28 cellular contexts compared by ENCODE assay signal in genomic region chr12:105930612-105931011, GRCh38.
DNase-seq lines count a peak whose midpoint lies in the region; ATAC-seq, FAIRE-seq and TF ChIP-seq lines count a peak whose summit lies in the region.
"Had no signal": no experiment of that assay in that cellular context is flagged by ENCODE, and none has a peak within 500 bp of the region (broad histone marks: within the 10 kb centered on the region; RNA-seq: fewer than 3 reads in every experiment).

No MANE protein-coding gene starts in this region.

- H3K4me1 ChIP-seq in right cardiac atrium (ENCODE audit: control insufficient read depth, insufficient read depth, low read length), result no peaks in the 10 kb centered on the region
- H3K4me1 ChIP-seq in K562 (replicated peaks in 1 of 2; ENCODE audit: control insufficient read depth in 2 of 2, insufficient read depth in 2 of 2, low read length in 2 of 2), result peaks cover 0 to 17% of the 10 kb centered on the region in 2 experiments; a peak in 3 of 5 replicates
- H3K4me1 ChIP-seq: adrenal gland, colonic mucosa had no signal

- H3K27ac ChIP-seq in right cardiac atrium (ENCODE audit: low read length) (no peak overlapping the region), K562 (ENCODE audit: extremely low read depth, low read depth, low read length) (no peak overlapping the region)
- H3K27ac ChIP-seq: adrenal gland, colonic mucosa, gastrocnemius medialis, ovary had no signal

- BruUV-seq in K562 (replicated peaks; lab: Mats Ljungman, UMichigan), result no TSS peak

- intact Hi-C loops in Right ventricle myocardium superior (cut with DNase I), result no loop called here
- intact Hi-C loops in right cardiac atrium (cut with DNase I), result no loop called here
- intact Hi-C loops in K562 (cut with micrococcal nuclease), result no loop called here
- intact Hi-C loops in posterior vena cava (cut with DNase I), result no loop called here

- H3K9me1 ChIP-seq in K562 (ENCODE audit: control insufficient read depth, insufficient read depth, low read length), result no peaks in the 10 kb centered on the region

- WGBS in right cardiac atrium, result 67% methylated on average over 5 of the region's 5 CpGs
- WGBS in K562 (ENCODE audit: insufficient coverage, low coverage, missing lambda C conversion rate), result 25% methylated on average over 5 of the region's 5 CpGs

- H3K4me2 ChIP-seq in K562 (ENCODE audit: insufficient read depth, low read length), result no peak overlapping the region; the same call in 1 of the 2 replicates

- no peaks in the 10 kb centered on the region for H3K36me3 ChIP-seq in K562 (ENCODE audit: control insufficient read depth, insufficient read depth, low read length)
- H3K36me3 ChIP-seq: adrenal gland, colonic mucosa, gastrocnemius medialis, ovary had no signal

- H3K9ac ChIP-seq in K562 (ENCODE audit: insufficient read depth in 1 of 2, low read depth in 2 of 2, low read length in 2 of 2), result no peak overlapping the region

- H3K79me2 ChIP-seq in K562 (ENCODE audit: control insufficient read depth, insufficient read depth, low read length), result no peaks in the 10 kb centered on the region

- H2AFZ ChIP-seq in K562 (ENCODE audit: low read depth, low read length), result 0 out of 2 replicates have a peak overlapping the region, but pooled peaks have one; percentile 5

- no peak for TF ChIP-seq POLR2A in K562 (conservative IDR thresholded peaks at IDR 0.05)

- no peak for TF ChIP-seq EP300 in K562 (IDR thresholded peaks at IDR 0.05; ENCODE audit: low read length)

- TF ChIP-seq CTCF in K562 (IDR thresholded peaks at IDR 0.05 in 2 of 3, conservative IDR thresholded peaks at IDR 0.05 in 1 of 3; ENCODE audit: insufficient read depth in 2 of 3, low read depth in 1 of 3, low read length in 3 of 3), result no peak

- CTCF ChIA-PET in K562 (lab: Yijun Ruan, JAX; ENCODE audit: low intra/inter-chr PET ratio), result no interaction called here

- H3K4me3 ChIP-seq in right cardiac atrium (ENCODE audit: low read length) (no peak overlapping the region), K562 (no peak overlapping the region)
- H3K4me3 ChIP-seq: adrenal gland, colonic mucosa, gastrocnemius medialis, ovary had no signal

- no peak for TF ChIP-seq RAD21 in K562 (CRISPR knock-in tag; conservative IDR thresholded peaks at IDR 0.05 in 1 of 2, IDR thresholded peaks at IDR 0.05 in 1 of 2)

- POLR2A ChIA-PET in K562 (lab: Yijun Ruan, JAX), result no interaction called here

- H4K20me1 ChIP-seq in K562 (replicated peaks; ENCODE audit: control insufficient read depth, insufficient read depth, low read length), result no peaks in the 10 kb centered on the region

- in situ Hi-C loops in K562 (cut with MboI), result no loop called here

- H3K9me3 ChIP-seq in right cardiac atrium (ENCODE audit: control insufficient read depth, low read length) (no peaks in the 10 kb centered on the region), K562 (replicated peaks; ENCODE audit: control insufficient read depth, insufficient read depth, low read depth, low read length) (no peaks in the 10 kb centered on the region)
- H3K9me3 ChIP-seq: adrenal gland, colonic mucosa, gastrocnemius medialis, ovary had no signal

- DNase-seq in Right ventricle myocardium superior (no peak), right cardiac atrium (no peak), K562 (ENCODE audit: extremely low read depth in 1 of 4, low spot score in 3 of 4) (no peak), iPS-NIHi11 (ENCODE audit: low spot score) (peak; percentile 29), renal cortical epithelial cell (ENCODE audit: low read depth) (peak; percentile 70), DMS 273 (lab: John Stamatoyannopoulos, UW; ENCODE audit: unreplicated experiment) (no peak), posterior vena cava (ENCODE audit: low spot score) (no peak), DMS153 (lab: John Stamatoyannopoulos, UW) (no peak)
- DNase-seq: ACHN; activated CD4-positive, alpha-beta T cell treated with anti-CD3 and anti-CD28 coated beads, Interleukin-2, amount 50 U/mL, for 4 hours; activated CD4-positive, CD25-positive, alpha-beta regulatory T cell; activated naive CD4-positive, alpha-beta T cell treated with anti-CD3 and anti-CD28 coated beads for 36 hours; adrenal gland; colonic mucosa; gastrocnemius medialis; hippocampal formation; Kasumi-1; left ventricle myocardium superior; midbrain; naive thymus-derived CD4-positive, alpha-beta T cell; NCI-H1436 treated with DMSO at 0.1 percent for 48 hours; NCI-H2107; NCI-H524; ovary; stimulated activated naive B cell treated with anti-CD40 and anti-IgM and Interleukin-4, amounts not matched to agents 10 μg/mL and 1 μg/mL and 100 μg/mL, for 72 hours; T-cell had no signal

- H3K27me3 ChIP-seq in right cardiac atrium (ENCODE audit: control insufficient read depth, insufficient read depth), result no peaks in the 10 kb centered on the region
- H3K27me3 ChIP-seq in K562 (ENCODE audit: control insufficient read depth in 2 of 2, insufficient read depth in 2 of 2, low read length in 2 of 2), result no peaks in the 10 kb centered on the region
- H3K27me3 ChIP-seq: adrenal gland, colonic mucosa, gastrocnemius medialis, ovary had no signal

- ATAC-seq in Right ventricle myocardium superior (ENCODE audit: poor library complexity), result peak; percentile 39
- no peak for ATAC-seq in right cardiac atrium
- no peak for ATAC-seq in K562
- ATAC-seq: gastrocnemius medialis; left ventricle myocardium superior; naive thymus-derived CD4-positive, alpha-beta T cell; sciatic nerve; stimulated activated naive B cell treated with anti-CD40 and anti-IgM and Interleukin-4, amounts not matched to agents 10 μg/mL and 1 μg/mL and 100 μg/mL, for 72 hours; T-cell had no signal

- FAIRE-seq in K562 (lab: Jason Lieb, UNC), result no peak
- FAIRE-seq: bronchial epithelial cell had no signal

TF ChIP-seq in K562, 482 proteins besides CTCF, POLR2A, EP300 and RAD21:
- TF ChIP-seq ZNF354B (CRISPR knock-in tag; IDR thresholded peaks at IDR 0.05) (no peak), ZNF232 (CRISPR knock-in tag; IDR thresholded peaks at IDR 0.05) (no peak), CBFA2T2 (conservative IDR thresholded peaks at IDR 0.05) (no peak), ZNF445 (CRISPR knock-in tag; IDR thresholded peaks at IDR 0.05; ENCODE audit: low read depth) (no peak), ZNF239 (CRISPR knock-in tag; IDR thresholded peaks at IDR 0.05) (no peak), YBX1 (IDR thresholded peaks at IDR 0.05) (no peak), MEIS2 (IDR thresholded peaks at IDR 0.05; ENCODE audit: partially characterized antibody) (no peak), MXI1 (IDR thresholded peaks at IDR 0.05; ENCODE audit: low read depth, low read length) (no peak), TSC22D4 (tag; IDR thresholded peaks at IDR 0.05) (no peak), ZNF766 (CRISPR knock-in tag; conservative IDR thresholded peaks at IDR 0.05) (0 out of 2 replicates have a peak, but pooled peaks have one; percentile 7), NFIC (IDR thresholded peaks at IDR 0.05) (peak; percentile 95), NFIX (CRISPR knock-in tag; IDR thresholded peaks at IDR 0.05; ENCODE audit: low read depth) (peak; percentile 97), NFXL1 (CRISPR knock-in tag; IDR thresholded peaks at IDR 0.05) (no peak), ATF3 (IDR thresholded peaks at IDR 0.05) (no peak), ATF3 (CRISPR knock-in tag; conservative IDR thresholded peaks at IDR 0.05) (no peak), ELF1 (tag; IDR thresholded peaks at IDR 0.05) (no peak)

Comparison
In these comparisons a context has a peak if more than half of its experiments do, and no peak if none do; other contexts are left out.
1. DNase-seq: peak in iPS-NIHi11 (single experiment) and renal cortical epithelial cell (single experiment); none in Right ventricle myocardium superior (single experiment), right cardiac atrium (0 of 3), K562 (0 of 4), DMS 273 (single experiment), posterior vena cava (single experiment) and DMS153 (single experiment).